15 cellular contexts compared by ENCODE assay signal in genomic region chr1:116911779-116912469, GRCh38. TPM values are rescaled to one million over a fixed set of nuclear protein-coding genes. Genes with fewer than 3 reads are reported as not detected.
DNase-seq lines count a peak whose midpoint lies in the region; ATAC-seq and TF ChIP-seq lines count a peak whose summit lies in the region.
"Had no signal": no experiment of that assay in that cellular context is flagged by ENCODE, and none has a peak within 500 bp of the region (broad histone marks: within the 10 kb centered on the region; RNA-seq: fewer than 3 reads in every experiment).

No MANE protein-coding gene starts in this region.

- peaks cover 21 to 22% of the 10 kb centered on the region in 2 experiments for H3K4me1 Mint-ChIP-seq in H9

- peaks cover 1% of the 10 kb centered on the region; the same call in 1 of the 2 replicates for H3K79me2 ChIP-seq in H9 (ENCODE audit: insufficient read depth, low read length)

- H3K4me3 Mint-ChIP-seq in H9, result no peak overlapping the region
- H3K4me3 Mint-ChIP-seq: CD14-positive monocyte had no signal

- H2BK120ac ChIP-seq in H9 (ENCODE audit: low read depth, low read length, poor library complexity, severe bottlenecking), result no peak overlapping the region

- no peak overlapping the region for H4K5ac ChIP-seq in H9 (ENCODE audit: insufficient read length, low read depth, low read length)

- no peaks in the 10 kb centered on the region for H4K20me1 ChIP-seq in H9 (ENCODE audit: control insufficient read depth, insufficient read depth, insufficient read length)

- no peak overlapping the region for H4K8ac ChIP-seq in H9 (replicated peaks; ENCODE audit: insufficient read length, low read depth, low read length)

- no peak overlapping the region for H3K4ac ChIP-seq in H9 (ENCODE audit: low read depth, low read length)

- no peak for TF ChIP-seq EP300 in sigmoid colon (IDR thresholded peaks at IDR 0.05)

- no peak overlapping the region for H2BK5ac ChIP-seq in H9 (ENCODE audit: insufficient read length, low read length)

- H3K14ac ChIP-seq in H9 (ENCODE audit: insufficient read depth, low read length), result no peak overlapping the region

- H3K9me3 ChIP-seq in H9 (ENCODE audit: control insufficient read depth, low read depth, low read length) (no peaks in the 10 kb centered on the region), RWPE2 (ENCODE audit: severe bottlenecking) (no peaks in the 10 kb centered on the region), sigmoid colon (no peaks in the 10 kb centered on the region)
- H3K9me3 ChIP-seq: MG63, tibial nerve had no signal

- no peaks in the 10 kb centered on the region for H3K79me1 ChIP-seq in H9 (ENCODE audit: insufficient read depth, low read depth, low read length, poor library complexity, severe bottlenecking)

- WGBS in H9 (ENCODE audit: extremely low coverage, insufficient read length, low lambda C conversion rate), result no CpG with 5 or more reads among the region's 6 CpGs
- 54 to 80% methylated on average over 6 of the region's 6 CpGs for WGBS in sigmoid colon, 2 donors

- H3K27me3 ChIP-seq in H9 (ENCODE audit: insufficient read depth, low read length), result no peaks in the 10 kb centered on the region
- H3K27me3 ChIP-seq in RWPE2 (ENCODE audit: insufficient read depth, poor library complexity, severe bottlenecking), result no peaks in the 10 kb centered on the region
- no peaks in the 10 kb centered on the region for H3K27me3 ChIP-seq in sigmoid colon
- H3K27me3 ChIP-seq: MG63, tibial nerve had no signal

- no peaks in the 10 kb centered on the region for H3K9me3 Mint-ChIP-seq in H9

- no peak overlapping the region for H3K27ac ChIP-seq in H9 (ENCODE audit: insufficient read length, low read depth, low read length)
- H3K27ac ChIP-seq in RWPE2 (ENCODE audit: poor library complexity, severe bottlenecking), result peak overlapping the region; percentile 89
- H3K27ac ChIP-seq in sigmoid colon, result peak overlapping the region; percentile 92 to 98 (median 94)

- no peak overlapping the region for H2AK5ac ChIP-seq in H9 (ENCODE audit: insufficient read length, low read length)

- H3K36me3 ChIP-seq in RWPE2 (ENCODE audit: low read depth), result peaks cover 4% of the 10 kb centered on the region; the same call in 1 of the 2 replicates
- H3K36me3 ChIP-seq in sigmoid colon, result no peaks in the 10 kb centered on the region
- H3K36me3 ChIP-seq: MG63, tibial nerve had no signal

- H3K9ac ChIP-seq in H9 (ENCODE audit: extremely low read depth, insufficient read length, low read length), result no peak overlapping the region

- H3K27ac Mint-ChIP-seq in H9, result no peak overlapping the region
- H3K27ac Mint-ChIP-seq: CD14-positive monocyte had no signal

- H3K4me1 ChIP-seq in H9 (ENCODE audit: insufficient read depth, low read length) (peaks cover 13% of the 10 kb centered on the region; the same call in 1 of the 2 replicates), RWPE2 (ENCODE audit: insufficient read depth, poor library complexity, severe bottlenecking) (peaks cover 64% of the 10 kb centered on the region), sigmoid colon (peaks cover 0 to 74% (median 69%) of the 10 kb centered on the region in 4 donors)

- H2BK15ac ChIP-seq in H9 (ENCODE audit: low read depth, low read length), result no peak overlapping the region

- no peak for TF ChIP-seq POLR2A in sigmoid colon (IDR thresholded peaks at IDR 0.05)

- DNase-seq in H9 (no peak), RWPE2 (ENCODE audit: low spot score) (no peak), fibroblast of pulmonary artery (ENCODE audit: low read depth) (peak; percentile 34), sigmoid colon (peak; percentile 55), NCI-H748 (lab: John Stamatoyannopoulos, UW; ENCODE audit: unreplicated experiment) (no peak), C1 segment of cervical spinal cord (lab: John Stamatoyannopoulos, UW) (no peak), NCI-H128 (lab: John Stamatoyannopoulos, UW; ENCODE audit: unreplicated experiment) (no peak)
- DNase-seq: activated CD4-positive, alpha-beta T cell treated with anti-CD3 and anti-CD28 coated beads, Interleukin-2, amount 50 U/mL, for 4 hours; anterior cingulate cortex; effector CD8-positive, alpha-beta T cell; kidney glomerular epithelial cell; MG63 had no signal

- TF ChIP-seq CTCF in H9 (conservative IDR thresholded peaks at IDR 0.05), result no peak
- TF ChIP-seq CTCF in RWPE2 (IDR thresholded peaks at IDR 0.05; ENCODE audit: poor library complexity, severe bottlenecking), result no peak
- TF ChIP-seq CTCF in fibroblast of pulmonary artery (IDR thresholded peaks at IDR 0.05; ENCODE audit: low read length, missing control alignments), result no peak
- no peak for TF ChIP-seq CTCF in sigmoid colon (IDR thresholded peaks at IDR 0.05)

- no peak overlapping the region for H2BK12ac ChIP-seq in H9 (ENCODE audit: insufficient read length, low read depth, low read length)

- H4K91ac ChIP-seq in H9 (ENCODE audit: insufficient read length, low read depth, low read length), result no peak overlapping the region

- no peaks in the 10 kb centered on the region for H3K27me3 Mint-ChIP-seq in H9 (ENCODE audit: low read depth)

- no peak overlapping the region for H3K18ac ChIP-seq in H9 (ENCODE audit: insufficient read length, low read depth, low read length)

- no peak overlapping the region for H3K23ac ChIP-seq in H9 (ENCODE audit: insufficient read length, low read depth, low read length)

- peaks cover 5% of the 10 kb centered on the region for H3K23me2 ChIP-seq in H9 (ENCODE audit: insufficient read length, low read depth, low read length, poor library complexity, severe bottlenecking)

- no peak overlapping the region for H3K56ac ChIP-seq in H9 (ENCODE audit: insufficient read length, low read depth, low read length)

- H3K36me3 Mint-ChIP-seq in H9 (ENCODE audit: insufficient read depth in 1 of 3, low read depth in 3 of 3), result no peaks in the 10 kb centered on the region; a peak in 2 of 7 replicates
- H3K36me3 Mint-ChIP-seq: CD14-positive monocyte had no signal

- H3K4me3 ChIP-seq in RWPE2 (ENCODE audit: severe bottlenecking) (no peak overlapping the region), fibroblast of pulmonary artery (replicated peaks; ENCODE audit: low read depth, low read length) (peak overlapping the region; percentile 76), sigmoid colon (peak overlapping the region in 3 of 4 donors; percentile 65 to 88 (median 76))

- no peak overlapping the region for H2AFZ ChIP-seq in H9 (ENCODE audit: low read length)

- H3T11ph ChIP-seq in H9 (ENCODE audit: low read length), result no peak overlapping the region

- intact Hi-C loops in sigmoid colon (cut with DNase I), result loop anchor here (1.0 to 10.0 kb wide), 6 partner anchors 40 to 913 kb away; partner anchors contain the start of genes ATP1A1 and MAN1A2

- ATAC-seq in RWPE2 (ENCODE audit: low read depth), result no peak
- ATAC-seq in GM21717 (IDR thresholded peaks at IDR 0.05; ENCODE audit: unreplicated experiment), result no peak

- H3K4me2 ChIP-seq in H9 (ENCODE audit: insufficient read depth, insufficient read length, low read length), result peak overlapping the region; percentile 64

- no peak overlapping the region for H2BK20ac ChIP-seq in H9 (ENCODE audit: low read depth, low read length, poor library complexity, severe bottlenecking)

RNA-seq across cellular contexts. Expression of gene PTGFRN, which starts 2.2 kb away (rescaled TPM):
- total RNA-seq in H9 (2021) (26.3 and 31.7 TPM in 2 replicates), sigmoid colon (100 to 1,000 TPM in 2 of 4 donors, 10 to 100 TPM in 2; 77.3 to 179 (median 109) TPM)
- polyA plus RNA-seq in sigmoid colon, result 10 to 100 TPM in 2 of 3 donors, 1 to 10 TPM in 1; 6.6 to 38.8 (median 11.8) TPM

Comparison
In these comparisons a context has a peak if more than half of its experiments do, and no peak if none do; other contexts are left out.
1. DNase-seq: peak in fibroblast of pulmonary artery (single experiment) and sigmoid colon (single experiment); none in H9 (single experiment), RWPE2 (single experiment), NCI-H748 (single experiment), C1 segment of cervical spinal cord (0 of 14) and NCI-H128 (single experiment).